In genomic region chr1:168343566-168343965, GRCh38 we compare ENCODE assay signal across 12 cellular contexts.
A peak's percentile ranks its signal among the peaks of the same experiment; 100 is the strongest.
DNase-seq lines count a peak whose midpoint lies in the region; ATAC-seq and TF ChIP-seq lines count a peak whose summit lies in the region.
"Had no signal": no experiment of that assay in that cellular context is flagged by ENCODE, and none has a peak within 500 bp of the region (broad histone marks: within the 10 kb centered on the region; RNA-seq: fewer than 3 reads in every experiment).

No MANE protein-coding gene starts in this region.

- CTCF ChIA-PET in CD8-positive, alpha-beta memory T cell (lab: Charles Lee) = interaction anchor here (0.7 to 6.0 kb wide), 31 partner anchors 10 to 1040 kb away, joined by 3 to 125 read pairs (median 9); partner anchors contain the start of genes BLZF1 and NME7

- DNase-seq in CD8-positive, alpha-beta memory T cell = peak in 1 of 5 donors; percentile 1
- DNase-seq in central memory CD8-positive, alpha-beta T cell (ENCODE audit: low spot score in 2 of 2) = no peak
- no peak for DNase-seq in mucosa of descending colon
- no peak for DNase-seq in mesenteric fat pad (ENCODE audit: low spot score)
- no peak for DNase-seq in germinal center (ENCODE audit: low spot score)
- no peak for DNase-seq in central memory CD4-positive, alpha-beta T cell
- DNase-seq: kidney; NCI-H2029 treated with DMSO at 0.1 percent for 48 hours; stimulated activated CD4-positive, alpha-beta T cell treated with anti-CD3 and anti-CD28 coated beads, Interleukin-15, amount 100 ng/mL, for 24 hours had no signal

- POLR2A ChIA-PET in CD8-positive, alpha-beta memory T cell (lab: Charles Lee) = interaction anchor here (0.9 to 1.6 kb wide), 4 partner anchors 22 to 1024 kb away, joined by 3 to 11 read pairs (median 4); partner anchors contain the start of genes BLZF1 and NME7

- peaks cover 0 to 2% of the 10 kb centered on the region in 2 donors for H3K27me3 Mint-ChIP-seq in CD8-positive, alpha-beta memory T cell
- no peaks in the 10 kb centered on the region for H3K27me3 Mint-ChIP-seq in central memory CD8-positive, alpha-beta T cell

- peak; percentile 53 for TF ChIP-seq RAD21 in Ishikawa (IDR thresholded peaks at IDR 0.05; ENCODE audit: low read depth)

- peak overlapping the region; percentile 10 for H3K27ac ChIP-seq in CD8-positive, alpha-beta memory T cell (ENCODE audit: low read depth, low read length)
- H3K27ac ChIP-seq: VCaP had no signal

- intact Hi-C loops in mucosa of descending colon (cut with DNase I, micrococcal nuclease) = loop anchor here in 1 of 2 donors (10.0 kb wide), 2 partner anchors 231 to 1001 kb away; partner anchors contain the start of gene XCL1

- H3K27me3 ChIP-seq in CD8-positive, alpha-beta memory T cell (ENCODE audit: insufficient read depth, low read length, poor library complexity, severe bottlenecking) = no peaks in the 10 kb centered on the region

- no peaks in the 10 kb centered on the region for H3K9me3 ChIP-seq in CD8-positive, alpha-beta memory T cell (ENCODE audit: low read length)
- H3K9me3 ChIP-seq in mucosa of descending colon = no peaks in the 10 kb centered on the region

- no peak for TF ChIP-seq CTCF in mucosa of descending colon (IDR thresholded peaks at IDR 0.05)

- no peak for TF ChIP-seq EP300 in Ishikawa (IDR thresholded peaks at IDR 0.05; ENCODE audit: borderline replicate concordance)

- H3K9me3 Mint-ChIP-seq in CD8-positive, alpha-beta memory T cell = peaks cover 0 to 4% (median 0%) of the 10 kb centered on the region in 5 donors
- H3K9me3 Mint-ChIP-seq in central memory CD8-positive, alpha-beta T cell = no peaks in the 10 kb centered on the region

- H3K4me1 ChIP-seq in CD8-positive, alpha-beta memory T cell (ENCODE audit: insufficient read depth, low read length) = peaks cover 27% of the 10 kb centered on the region
- peaks cover 6% of the 10 kb centered on the region for H3K4me1 ChIP-seq in mucosa of descending colon (ENCODE audit: low read depth)

- H3K36me3 Mint-ChIP-seq in CD8-positive, alpha-beta memory T cell = peaks cover 0 to 9% (median 4%) of the 10 kb centered on the region in 3 donors
- peaks cover 11% of the 10 kb centered on the region for H3K36me3 Mint-ChIP-seq in central memory CD8-positive, alpha-beta T cell (ENCODE audit: insufficient read depth)

- H3K4me3 Mint-ChIP-seq in CD8-positive, alpha-beta memory T cell = peak overlapping the region in 5 of 7 donors; percentile 12 to 32 (median 16)
- H3K4me3 Mint-ChIP-seq in central memory CD8-positive, alpha-beta T cell = no peak overlapping the region

- peak overlapping the region; percentile 85 to 98 (median 94) for H3K27ac Mint-ChIP-seq in CD8-positive, alpha-beta memory T cell
- peak overlapping the region; percentile 95 for H3K27ac Mint-ChIP-seq in central memory CD8-positive, alpha-beta T cell (ENCODE audit: low read depth)

- no peak for ATAC-seq in central memory CD8-positive, alpha-beta T cell (replicated peaks; ENCODE audit: extremely low read depth, poor library complexity, severe bottlenecking)
- ATAC-seq in mucosa of descending colon (peak; percentile 26), HG03457 (IDR thresholded peaks at IDR 0.05; ENCODE audit: unreplicated experiment) (no peak)

- no peaks in the 10 kb centered on the region for H3K36me3 ChIP-seq in CD8-positive, alpha-beta memory T cell (ENCODE audit: insufficient read depth, low read length)
- no peaks in the 10 kb centered on the region for H3K36me3 ChIP-seq in mucosa of descending colon (ENCODE audit: low read depth)

- H3K4me3 ChIP-seq in CD8-positive, alpha-beta memory T cell (ENCODE audit: low read length) = no peak overlapping the region
- no peak overlapping the region for H3K4me3 ChIP-seq in mucosa of descending colon

- H3K4me1 Mint-ChIP-seq in CD8-positive, alpha-beta memory T cell = peaks cover 58 to 67% (median 62%) of the 10 kb centered on the region in 3 donors
- H3K4me1 Mint-ChIP-seq in central memory CD8-positive, alpha-beta T cell = peaks cover 71% of the 10 kb centered on the region

TF ChIP-seq in Ishikawa, 13 proteins besides CTCF, POLR2A, EP300 and RAD21:
- TF ChIP-seq EGR1 (IDR thresholded peaks at IDR 0.05) = no peak
- TF ChIP-seq MAX (IDR thresholded peaks at IDR 0.05) = no peak
